ENCODE assay signal across 19 cellular contexts in genomic region chr15:85825719-85826118, GRCh38. TPM values are rescaled to one million over a fixed set of nuclear protein-coding genes. Genes with fewer than 3 reads are reported as not detected.
DNase-seq lines count a peak whose midpoint lies in the region; ATAC-seq lines count a peak whose summit lies in the region.
"Had no signal": no experiment of that assay in that cellular context is flagged by ENCODE, and none has a peak within 500 bp of the region (broad histone marks: within the 10 kb centered on the region; RNA-seq: fewer than 3 reads in every experiment).

No MANE protein-coding gene starts in this region.

- DNase-seq in DMS153 (lab: John Stamatoyannopoulos, UW) (peak; percentile 37), DMS153 treated with DMSO at 0.1 percent for 48 hours (lab: John Stamatoyannopoulos, UW; ENCODE audit: unreplicated experiment) (no peak), DMS 273 treated with DMSO at 0.1 percent for 48 hours (lab: John Stamatoyannopoulos, UW) (peak; percentile 78), NCI-H69 (lab: John Stamatoyannopoulos, UW) (peak; percentile 68), medulla oblongata (ENCODE audit: extremely low spot score) (peak; percentile 7), activated gamma-delta T cell (lab: John Stamatoyannopoulos, UW) (no peak), occipital lobe (lab: John Stamatoyannopoulos, UW) (no peak)
- DNase-seq: activated naive CD4-positive, alpha-beta T cell treated with anti-CD3 and anti-CD28 coated beads, Interleukin-2, amount 50 U/mL, for 16 hours; activated T-cell treated with anti-CD3 and anti-CD28 coated beads, Interleukin-2, amount 50 U/mL, for 48 hours; effector CD4-positive, alpha-beta T cell; esophagus squamous epithelium; Kasumi-1; left ventricle myocardium inferior; retina; stimulated activated CD4-positive, alpha-beta T cell treated with anti-CD3 and anti-CD28 coated beads, Interleukin-12 subunit alpha, Interleukin-12 subunit beta, amount 100 ng/mL, for 4 hours; stomach; uterus had no signal

- no peak for ATAC-seq in HG03097 (IDR thresholded peaks at IDR 0.05; ENCODE audit: low FRiP score, unreplicated experiment)
- ATAC-seq: HCT116 had no signal

RNA-seq across cellular contexts. Expression of gene KLHL25, which starts 31.0 kb away (rescaled TPM):
- total RNA-seq in occipital lobe, result 32.3 TPM

Comparison
In these comparisons a context has a peak if more than half of its experiments do, and no peak if none do; other contexts are left out.
1. DNase-seq: peak in DMS153 (single experiment), DMS 273 treated with DMSO at 0.1 percent for 48 hours (single experiment), NCI-H69 (single experiment) and medulla oblongata (single experiment); none in DMS153 treated with DMSO at 0.1 percent for 48 hours (single experiment), activated gamma-delta T cell (single experiment) and occipital lobe (single experiment).